In genomic region chr1:110872366-110872744, GRCh38 we compare ENCODE assay signal across 9 cellular contexts. TPM values are rescaled to one million over a fixed set of nuclear protein-coding genes. Genes with fewer than 3 reads are reported as not detected.
DNase-seq lines count a peak whose midpoint lies in the region; ATAC-seq and TF ChIP-seq lines count a peak whose summit lies in the region.
"Had no signal": no experiment of that assay in that cellular context is flagged by ENCODE, and none has a peak within 500 bp of the region (broad histone marks: within the 10 kb centered on the region; RNA-seq: fewer than 3 reads in every experiment).

No MANE protein-coding gene starts in this region.

- H3K4me3 Mint-ChIP-seq in activated naive CD4-positive, alpha-beta T cell treated with anti-CD3 and anti-CD28 coated beads, Interleukin-2, amount 50 U/mL, for 24 hours: peak overlapping the region; percentile 99
- H3K4me3 Mint-ChIP-seq in dendritic cell treated with granulocyte-macrophage colony-stimulating factor and Interleukin-4, amounts not matched to agents 40 ng/mL and 50 ng/mL, for 4 days: peak overlapping the region; percentile 94
- H3K4me3 Mint-ChIP-seq: H9 had no signal

- H3K36me3 ChIP-seq in transverse colon (no peaks in the 10 kb centered on the region), WERI-Rb-1 (no peaks in the 10 kb centered on the region)

- H3K4me3 ChIP-seq in transverse colon (peak overlapping the region in 1 of 4 donors; percentile 26), WERI-Rb-1 (ENCODE audit: low read depth, low read length) (no peak overlapping the region)

- intact Hi-C loops in dendritic cell treated with granulocyte-macrophage colony-stimulating factor and Interleukin-4, amounts not matched to agents 40 ng/mL and 50 ng/mL, for 4 days (cut with micrococcal nuclease): loop anchor here (5.0 to 10.0 kb wide), 3 partner anchors 90 to 252 kb away; partner anchors contain the start of gene LRIF1
- intact Hi-C loops in transverse colon (cut with DNase I; ENCODE audit: low total_unique reads): no loop called here

- H3K4me1 Mint-ChIP-seq in activated naive CD4-positive, alpha-beta T cell treated with anti-CD3 and anti-CD28 coated beads, Interleukin-2, amount 50 U/mL, for 24 hours: peaks cover 51% of the 10 kb centered on the region
- peaks cover 45% of the 10 kb centered on the region for H3K4me1 Mint-ChIP-seq in dendritic cell treated with granulocyte-macrophage colony-stimulating factor and Interleukin-4, amounts not matched to agents 40 ng/mL and 50 ng/mL, for 4 days (ENCODE audit: low read depth)

- peak overlapping the region; percentile 99 for H3K27ac Mint-ChIP-seq in activated naive CD4-positive, alpha-beta T cell treated with anti-CD3 and anti-CD28 coated beads, Interleukin-2, amount 50 U/mL, for 24 hours
- H3K27ac Mint-ChIP-seq in dendritic cell treated with granulocyte-macrophage colony-stimulating factor and Interleukin-4, amounts not matched to agents 40 ng/mL and 50 ng/mL, for 4 days: peak overlapping the region; percentile 94

- H3K27me3 Mint-ChIP-seq in activated naive CD4-positive, alpha-beta T cell treated with anti-CD3 and anti-CD28 coated beads, Interleukin-2, amount 50 U/mL, for 24 hours: no peaks in the 10 kb centered on the region
- no peaks in the 10 kb centered on the region for H3K27me3 Mint-ChIP-seq in dendritic cell treated with granulocyte-macrophage colony-stimulating factor and Interleukin-4, amounts not matched to agents 40 ng/mL and 50 ng/mL, for 4 days

- TF ChIP-seq POLR2A in transverse colon (IDR thresholded peaks at IDR 0.05): no peak

- TF ChIP-seq EP300 in transverse colon (IDR thresholded peaks at IDR 0.05; ENCODE audit: low read depth): no peak

- H3K4me1 ChIP-seq in transverse colon: no peaks in the 10 kb centered on the region

- H3K27ac ChIP-seq in transverse colon (peak overlapping the region; percentile 65 to 82 (median 78)), WERI-Rb-1 (no peak overlapping the region)

- TF ChIP-seq CTCF in transverse colon (IDR thresholded peaks at IDR 0.05) (no peak), WERI-Rb-1 (IDR thresholded peaks at IDR 0.05; ENCODE audit: low read depth, low read length) (no peak)

- peak; percentile 22 for ATAC-seq in HG03521 (IDR thresholded peaks at IDR 0.05; ENCODE audit: unreplicated experiment)

- no peak for DNase-seq in activated naive CD4-positive, alpha-beta T cell treated with Interleukin-2 at 50 U/mL for 16 hours
- DNase-seq in transverse colon (no peak), D341Med (ENCODE audit: low spot score) (no peak), NCI-H146 treated with DMSO at 0.1 percent for 48 hours (lab: John Stamatoyannopoulos, UW; ENCODE audit: unreplicated experiment) (no peak), WERI-Rb-1 (no peak)
- DNase-seq: H9 had no signal

- WGBS in transverse colon (ENCODE audit: low coverage in 1 of 2), 2 donors: 53 to 83% methylated on average over 1 to 2 of the region's 2 CpGs

- in situ Hi-C loops in transverse colon (cut with MboI; ENCODE audit: low pct_ligation_motif_present in 1 of 4, low pct_unique_long_range_greater_than_20kb in 1 of 4, low sequenced_read_pairs in 3 of 4): no loop called here

- H3K9me3 ChIP-seq in transverse colon (peaks cover 0 to 4% of the 10 kb centered on the region in 2 donors), WERI-Rb-1 (ENCODE audit: severe bottlenecking) (no peaks in the 10 kb centered on the region)

- no peaks in the 10 kb centered on the region for H3K27me3 ChIP-seq in transverse colon
- no peaks in the 10 kb centered on the region for H3K27me3 ChIP-seq in WERI-Rb-1 (ENCODE audit: insufficient read depth, low read depth, severe bottlenecking)

- peaks cover 13% of the 10 kb centered on the region for H3K36me3 Mint-ChIP-seq in activated naive CD4-positive, alpha-beta T cell treated with anti-CD3 and anti-CD28 coated beads, Interleukin-2, amount 50 U/mL, for 24 hours
- peaks cover 30% of the 10 kb centered on the region for H3K36me3 Mint-ChIP-seq in dendritic cell treated with granulocyte-macrophage colony-stimulating factor and Interleukin-4, amounts not matched to agents 40 ng/mL and 50 ng/mL, for 4 days (ENCODE audit: low read depth)

- H3K9me3 Mint-ChIP-seq in activated naive CD4-positive, alpha-beta T cell treated with anti-CD3 and anti-CD28 coated beads, Interleukin-2, amount 50 U/mL, for 24 hours: peaks cover 7% of the 10 kb centered on the region
- peaks cover 7% of the 10 kb centered on the region for H3K9me3 Mint-ChIP-seq in dendritic cell treated with granulocyte-macrophage colony-stimulating factor and Interleukin-4, amounts not matched to agents 40 ng/mL and 50 ng/mL, for 4 days

RNA-seq across cellular contexts. Expression of gene CD53, which starts 0.6 kb away (rescaled TPM):
- total RNA-seq in transverse colon: 10 to 100 TPM in 3 of 4 donors, not detected in 1; 18.6 to 71.6 (median 25.4) TPM
